ENCODE assay signal across 8 cellular contexts in genomic region chr6:37059344-37060194, GRCh38. TPM values are rescaled to one million over a fixed set of nuclear protein-coding genes. Genes with fewer than 3 reads are reported as not detected.
DNase-seq lines count a peak whose midpoint lies in the region; TF ChIP-seq lines count a peak whose summit lies in the region.

No MANE protein-coding gene starts in this region.

- H3K27ac Mint-ChIP-seq in brain, result peak overlapping the region; percentile 68 to 97 (median 93)

- H3K9me3 ChIP-seq in effector memory CD4-positive, alpha-beta T cell (ENCODE audit: control insufficient read depth, low read length), result no peaks in the 10 kb centered on the region

- H3K4me3 Mint-ChIP-seq in brain, result peak overlapping the region in 4 of 5 experiments; percentile 18 to 56 (median 32)

- no peaks in the 10 kb centered on the region for H3K36me3 Mint-ChIP-seq in brain

- TF ChIP-seq CTCF in brain (conservative IDR thresholded peaks at IDR 0.05), result peak; percentile 37 to 69

- H3K27me3 Mint-ChIP-seq in brain, result peaks cover 5% of the 10 kb centered on the region

- no peaks in the 10 kb centered on the region for H3K27me3 ChIP-seq in effector memory CD4-positive, alpha-beta T cell (replicated peaks; ENCODE audit: control insufficient read depth, insufficient read depth, low read length, poor library complexity, severe bottlenecking)

- H3K36me3 ChIP-seq in effector memory CD4-positive, alpha-beta T cell (ENCODE audit: control insufficient read depth, insufficient read depth, low read length), result no peaks in the 10 kb centered on the region

- peak overlapping the region in 20 of 21 experiments; percentile 79 to 98 (median 87) for H3K27ac ChIP-seq in skin epidermis
- H3K27ac ChIP-seq in effector memory CD4-positive, alpha-beta T cell (ENCODE audit: insufficient read depth, low read length, poor library complexity, severe bottlenecking), result no peak overlapping the region

- H3K4me3 ChIP-seq in skin epidermis, result no peak overlapping the region
- H3K4me3 ChIP-seq in effector memory CD4-positive, alpha-beta T cell (ENCODE audit: insufficient read depth, low read depth, low read length, poor library complexity, severe bottlenecking), result no peak overlapping the region

- H3K4me1 Mint-ChIP-seq in brain, result peaks cover 29% of the 10 kb centered on the region

- peaks cover 0 to 10% (median 0%) of the 10 kb centered on the region in 5 experiments for H3K9me3 Mint-ChIP-seq in brain

- DNase-seq in Daoy (ENCODE audit: low read depth), result peak; percentile 98
- DNase-seq in M059J (ENCODE audit: low read depth), result peak; percentile 100
- DNase-seq in iPS-NIHi11 (ENCODE audit: low spot score), result peak; percentile 79
- DNase-seq in NCI-H524 treated with DMSO at 0.1 percent for 48 hours (lab: John Stamatoyannopoulos, UW), result no peak
- no peak for DNase-seq in occipital lobe (lab: John Stamatoyannopoulos, UW)
- no peak for DNase-seq in effector memory CD4-positive, alpha-beta T cell

- H3K4me1 ChIP-seq in effector memory CD4-positive, alpha-beta T cell (ENCODE audit: control insufficient read depth, insufficient read depth, low read length, poor library complexity, severe bottlenecking), result no peaks in the 10 kb centered on the region

RNA-seq across cellular contexts. Expression of gene FGD2, which starts 54.1 kb away (rescaled TPM):
- not detected in 2 replicates for total RNA-seq in Daoy (2014; rRNA removed; shearing (Covaris generic))
- total RNA-seq in M059J (2014; rRNA removed; shearing (Covaris generic)), result not detected in 2 replicates
- 0.58 TPM for polyA plus RNA-seq in brain (ENCODE audit: insufficient read depth, low read depth, low replicate concordance)
- 2.0 TPM for total RNA-seq in occipital lobe

Comparison
In these comparisons a context has a peak if more than half of its experiments do, and no peak if none do; other contexts are left out.
1. DNase-seq: peak in Daoy (single experiment), M059J (single experiment) and iPS-NIHi11 (single experiment); none in NCI-H524 treated with DMSO at 0.1 percent for 48 hours (single experiment), occipital lobe (single experiment) and effector memory CD4-positive, alpha-beta T cell (0 of 3).